In the genomic region with DNA sequence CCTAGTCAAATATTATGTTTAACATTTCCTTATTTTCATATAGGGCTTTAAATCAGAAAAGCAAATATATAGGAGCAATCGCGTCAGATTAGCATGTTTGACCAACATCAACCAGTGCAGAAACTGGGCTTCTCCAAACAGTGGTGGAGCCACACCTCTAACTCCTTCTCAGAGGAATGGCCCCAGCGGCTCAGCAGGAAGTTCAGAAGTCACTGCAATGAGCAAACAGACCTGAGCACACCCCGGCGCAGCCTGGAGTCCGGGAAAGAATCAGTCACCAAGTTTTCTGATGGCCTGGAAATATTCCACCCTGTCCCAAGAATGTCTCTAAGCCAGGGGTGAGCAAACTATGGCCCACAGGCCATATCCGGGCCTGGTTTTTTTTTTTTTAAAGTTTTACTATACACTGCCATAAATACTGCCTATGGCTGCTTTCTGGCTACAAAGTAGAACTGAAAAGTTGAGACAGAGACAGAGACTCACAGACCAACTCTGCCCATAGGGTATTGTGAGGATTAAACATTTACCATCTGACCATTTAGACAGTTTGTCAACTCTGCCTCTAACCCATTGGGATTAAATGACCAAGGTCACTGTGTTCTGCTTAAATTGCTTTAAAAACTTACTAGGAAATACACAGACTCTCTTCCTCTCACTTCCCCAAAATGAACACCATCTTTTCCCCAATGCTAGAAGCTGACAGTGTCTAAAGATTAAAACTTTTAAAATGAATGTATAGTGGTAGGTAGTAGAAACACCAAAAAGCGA, we compare ENCODE assay signal across 10 cellular contexts. TPM values are rescaled to one million over a fixed set of nuclear protein-coding genes. Genes with fewer than 3 reads are reported as not detected.
DNase-seq lines count a peak whose midpoint lies in the region; ATAC-seq and TF ChIP-seq lines count a peak whose summit lies in the region.
"Had no signal": no experiment of that assay in that cellular context is flagged by ENCODE, and none has a peak within 500 bp of the region (broad histone marks: within the 10 kb centered on the region; RNA-seq: fewer than 3 reads in every experiment).

No MANE protein-coding gene starts in this region.

- ATAC-seq in GM19463 (IDR thresholded peaks at IDR 0.05; ENCODE audit: unreplicated experiment) = peak; percentile 67
- ATAC-seq in GM18873 (IDR thresholded peaks at IDR 0.05; ENCODE audit: low FRiP score, unreplicated experiment) = no peak

- H3K36me3 Mint-ChIP-seq in neural progenitor cell = peaks cover 43% of the 10 kb centered on the region

- H3K9me3 Mint-ChIP-seq in neural progenitor cell = peaks cover 34% of the 10 kb centered on the region

- no peak overlapping the region for H3K27ac ChIP-seq in neural progenitor cell
- no peak overlapping the region for H3K27ac ChIP-seq in esophagus muscularis mucosa (replicated peaks in 1 of 4)

- no peaks in the 10 kb centered on the region for H3F3A ChIP-seq in neural progenitor cell (ENCODE audit: low read depth)

- 78% methylated on average over 8 of the region's 8 CpGs for WGBS in esophagus muscularis mucosa

- H3K79me2 ChIP-seq in neural progenitor cell (ENCODE audit: low read depth) = peaks cover 84% of the 10 kb centered on the region

- no peak overlapping the region for H2AFZ ChIP-seq in neural progenitor cell (replicated peaks)

- DNase-seq in HuH-7 (ENCODE audit: low spot score) (peak; percentile 79), choroid plexus epithelial cell (ENCODE audit: low read depth) (peak; percentile 77), neural progenitor cell (ENCODE audit: low spot score) (no peak), esophagus muscularis mucosa (ENCODE audit: extremely low spot score) (no peak), superior temporal gyrus (ENCODE audit: extremely low spot score) (no peak), putamen (ENCODE audit: low spot score) (no peak)
- DNase-seq: effector memory CD4-positive, alpha-beta T cell; stimulated activated CD8-positive, alpha-beta memory T cell treated with anti-CD3 and anti-CD28 coated beads, Interleukin-4, amount 100 ng/mL, for 48 hours had no signal

- H3K27ac Mint-ChIP-seq in neural progenitor cell = peak overlapping the region; percentile 24

- H3K36me3 ChIP-seq in neural progenitor cell (peaks cover 6% of the 10 kb centered on the region), esophagus muscularis mucosa (no peaks in the 10 kb centered on the region)

- H3K27me3 Mint-ChIP-seq in neural progenitor cell (ENCODE audit: insufficient read depth, low read depth) = peaks cover 5% of the 10 kb centered on the region

- TF ChIP-seq CTCF in choroid plexus epithelial cell (conservative IDR thresholded peaks at IDR 0.05; ENCODE audit: low read depth, low read length) (no peak), neural progenitor cell (IDR thresholded peaks at IDR 0.05) (no peak), esophagus muscularis mucosa (IDR thresholded peaks at IDR 0.05) (no peak)

- peaks cover 25% of the 10 kb centered on the region for H4K20me1 ChIP-seq in neural progenitor cell (ENCODE audit: low read depth)

- intact Hi-C loops in esophagus muscularis mucosa (cut with DNase I) = no loop called here

- TF ChIP-seq POLR2A in esophagus muscularis mucosa (IDR thresholded peaks at IDR 0.05; ENCODE audit: low read depth) = no peak

- H3K27me3 ChIP-seq in neural progenitor cell (no peaks in the 10 kb centered on the region), esophagus muscularis mucosa (no peaks in the 10 kb centered on the region)

- H3K4me1 ChIP-seq in neural progenitor cell (peaks cover 14% of the 10 kb centered on the region), esophagus muscularis mucosa (peaks cover 7 to 13% (median 10%) of the 10 kb centered on the region in 4 donors)

- no peak for TF ChIP-seq EP300 in esophagus muscularis mucosa (IDR thresholded peaks at IDR 0.05)

- H3K4me3 Mint-ChIP-seq in neural progenitor cell = no peak overlapping the region

- H3K9me3 ChIP-seq in neural progenitor cell (ENCODE audit: low read depth) (no peaks in the 10 kb centered on the region), esophagus muscularis mucosa (no peaks in the 10 kb centered on the region)

- H3K4me1 Mint-ChIP-seq in neural progenitor cell = peaks cover 27% of the 10 kb centered on the region

- no peak overlapping the region for H3K9ac ChIP-seq in neural progenitor cell

- no peak overlapping the region for H3K4me2 ChIP-seq in neural progenitor cell

- H3K4me3 ChIP-seq in choroid plexus epithelial cell (ENCODE audit: low read depth, low read length) (no peak overlapping the region), neural progenitor cell (no peak overlapping the region), esophagus muscularis mucosa (no peak overlapping the region)

RNA-seq across cellular contexts. Expression of gene GOLM1, which starts 5.4 kb away (rescaled TPM):
- 73.7 and 83.5 TPM in 2 replicates for total RNA-seq in neural progenitor cell (ENCODE audit: low replicate concordance)
- total RNA-seq in esophagus muscularis mucosa = 1 to 10 TPM; 2.9 to 8.6 (median 7.6) TPM

Comparison
In these comparisons a context has a peak if more than half of its experiments do, and no peak if none do; other contexts are left out.
1. DNase-seq: peak in HuH-7 (single experiment) and choroid plexus epithelial cell (single experiment); none in neural progenitor cell (single experiment), esophagus muscularis mucosa (single experiment), superior temporal gyrus (single experiment) and putamen (single experiment).